Comparison of ENCODE assay signal across 8 cellular contexts in genomic region chr6:26217714-26218075, GRCh38.
A peak's percentile ranks its signal among the peaks of the same experiment; 100 is the strongest.
DNase-seq lines count a peak whose midpoint lies in the region; ATAC-seq, FAIRE-seq and TF ChIP-seq lines count a peak whose summit lies in the region.

No MANE protein-coding gene starts in this region.

- H3K4me1 Mint-ChIP-seq in astrocyte (ENCODE audit: low read depth, unreplicated experiment) (no peaks in the 10 kb centered on the region), immature natural killer cell (peaks cover 4 to 11% of the 10 kb centered on the region in 2 donors)
- peaks cover 0 to 3% of the 10 kb centered on the region in 2 donors for H3K4me1 Mint-ChIP-seq in effector memory CD8-positive, alpha-beta T cell (ENCODE audit: low read depth in 2 of 2)

- no peak for TF ChIP-seq POLR2A in HepG2 (IDR thresholded peaks at IDR 0.05; ENCODE audit: insufficient read depth in 1 of 2, low read depth in 2 of 2, low read length in 2 of 2)

- H3K4me1 ChIP-seq in astrocyte (ENCODE audit: insufficient read depth, low read length) (peaks cover 12% of the 10 kb centered on the region), HepG2 (ENCODE audit: insufficient read depth, low read length) (peaks cover 34% of the 10 kb centered on the region)

- no TSS peak for BruUV-seq in HepG2 (replicated peaks; lab: Mats Ljungman, UMichigan)

- intact Hi-C loops in HepG2 (cut with micrococcal nuclease; ENCODE audit: unreplicated experiment) = loop anchor here (1.0 to 5.0 kb wide), 5 partner anchors 21 to 160 kb away; a partner anchor contains a TSS

- no peak for TF ChIP-seq EP300 in HepG2 (IDR thresholded peaks at IDR 0.05; ENCODE audit: low read depth in 2 of 2, low read length in 2 of 2)
- TF ChIP-seq EP300 in HepG2 (CRISPR knock-in tag; IDR thresholded peaks at IDR 0.05; ENCODE audit: borderline replicate concordance) = no peak

- no peak for DNase-seq in AG04449 (ENCODE audit: low read depth, low spot score)
- peak; percentile 69 for DNase-seq in HT1080 (ENCODE audit: low read depth)
- no peak for DNase-seq in astrocyte (ENCODE audit: low read depth)
- DNase-seq in HepG2 (ENCODE audit: low spot score) = no peak
- no peak for DNase-seq in immature natural killer cell
- no peak for DNase-seq in effector memory CD8-positive, alpha-beta T cell
- DNase-seq in activated T-cell treated with anti-CD3 and anti-CD28 coated beads, Interleukin-2, amount 50 U/mL, for 1 hour = no peak

- ATAC-seq in HepG2 (peak; percentile 3), GM19452 (IDR thresholded peaks at IDR 0.05; ENCODE audit: unreplicated experiment) (no peak)
- no peak for ATAC-seq in effector memory CD8-positive, alpha-beta T cell (replicated peaks)

- H2AFZ ChIP-seq in astrocyte (ENCODE audit: low read depth, low read length) (no peak overlapping the region), HepG2 (ENCODE audit: low read length) (no peak overlapping the region)

- H3K36me3 Mint-ChIP-seq in astrocyte (ENCODE audit: low read depth, unreplicated experiment) (no peaks in the 10 kb centered on the region), immature natural killer cell (no peaks in the 10 kb centered on the region)
- peaks cover 2% of the 10 kb centered on the region for H3K36me3 Mint-ChIP-seq in effector memory CD8-positive, alpha-beta T cell (ENCODE audit: insufficient read depth)

- H3K27ac ChIP-seq in astrocyte (ENCODE audit: low read depth, low read length) (peak overlapping the region; percentile 91), HepG2 (ENCODE audit: extremely low read length, insufficient read depth, low read length) (peak overlapping the region; percentile 89)

- POLR2A ChIA-PET in AG04449 (lab: Yijun Ruan, JAX) (interaction anchor here (0.6 to 4.2 kb wide), 9 partner anchors 7 to 93 kb away, joined by 3 to 139 read pairs (median 43); a partner anchor contains a TSS), HepG2 (lab: Yijun Ruan, JAX) (interaction anchor here (1.0 to 6.1 kb wide), 19 partner anchors 11 to 1676 kb away, joined by 4 to 336 read pairs (median 28); a partner anchor contains a TSS)

- H3K9me3 Mint-ChIP-seq in astrocyte (ENCODE audit: unreplicated experiment) (no peaks in the 10 kb centered on the region), immature natural killer cell (no peaks in the 10 kb centered on the region)
- no peaks in the 10 kb centered on the region for H3K9me3 Mint-ChIP-seq in effector memory CD8-positive, alpha-beta T cell

- CTCF ChIA-PET in AG04449 (lab: Yijun Ruan, JAX) = interaction anchor here (1.0 to 1.7 kb wide), 4 partner anchors 12 to 153 kb away, joined by 3 to 7 read pairs (median 4); a partner anchor contains a TSS
- CTCF ChIA-PET in HepG2 (lab: Yijun Ruan, JAX; ENCODE audit: low intra/inter-chr PET ratio, low total read pairs) = interaction anchor here (1.6 kb wide), 1 partner anchor 43 kb away, joined by 6 read pairs; no protein-coding TSS in a partner anchor

- in situ Hi-C loops in HepG2 (cut with HindIII; ENCODE audit: extremely low pct_ligation_motif_present, low pct_unique_long_range_greater_than_20kb) = no loop called here

- FAIRE-seq in astrocyte (lab: Jason Lieb, UNC) (no peak), HepG2 (lab: Jason Lieb, UNC) (no peak)

- H3K9ac ChIP-seq in astrocyte (ENCODE audit: low read length) = peak overlapping the region; percentile 88
- peak overlapping the region; percentile 70 for H3K9ac ChIP-seq in HepG2 (ENCODE audit: insufficient read depth, low read depth, low read length)

- H3K36me3 ChIP-seq in astrocyte (ENCODE audit: insufficient read depth, low read length) = no peaks in the 10 kb centered on the region
- no peaks in the 10 kb centered on the region for H3K36me3 ChIP-seq in HepG2 (replicated peaks in 1 of 2; ENCODE audit: control insufficient read depth in 1 of 2, insufficient read depth in 2 of 2, low read length in 2 of 2)

- peak overlapping the region; percentile 84 for H3K4me2 ChIP-seq in astrocyte (ENCODE audit: low read length)
- H3K4me2 ChIP-seq in HepG2 (ENCODE audit: low read depth, low read length) = peak overlapping the region; percentile 75

- no peak for TF ChIP-seq RAD21 in HepG2 (CRISPR knock-in tag; IDR thresholded peaks at IDR 0.05)

- TF ChIP-seq CTCF in AG04449 (IDR thresholded peaks at IDR 0.05; ENCODE audit: insufficient read depth, low read length, missing control alignments) = no peak
- no peak for TF ChIP-seq CTCF in astrocyte (IDR thresholded peaks at IDR 0.05; ENCODE audit: insufficient read depth, low read depth, low read length)
- no peak for TF ChIP-seq CTCF in HepG2 (CRISPR knock-in tag; IDR thresholded peaks at IDR 0.05)

- peak overlapping the region; percentile 67 for H3K4me3 ChIP-seq in AG04449 (ENCODE audit: low read depth, low read length)
- peak overlapping the region; percentile 72 for H3K4me3 ChIP-seq in astrocyte (ENCODE audit: insufficient read depth, low read depth, low read length)
- peak overlapping the region; percentile 60 to 72 (median 62) for H3K4me3 ChIP-seq in HepG2 (replicated peaks in 1 of 3; ENCODE audit: insufficient read depth in 1 of 3, low read depth in 2 of 3, low read length in 3 of 3)

- no peaks in the 10 kb centered on the region for H3K27me3 Mint-ChIP-seq in astrocyte (ENCODE audit: low read depth, unreplicated experiment)
- H3K27me3 Mint-ChIP-seq in immature natural killer cell (ENCODE audit: low read depth in 3 of 3) = peaks cover 0 to 4% (median 0%) of the 10 kb centered on the region in 3 donors
- no peaks in the 10 kb centered on the region for H3K27me3 Mint-ChIP-seq in effector memory CD8-positive, alpha-beta T cell

- H4K20me1 ChIP-seq in astrocyte (ENCODE audit: insufficient read depth, low read length) = peaks cover 7% of the 10 kb centered on the region
- no peaks in the 10 kb centered on the region for H4K20me1 ChIP-seq in HepG2 (ENCODE audit: insufficient read depth, low read length)

- WGBS in HepG2 (ENCODE audit: low lambda C conversion rate) = under 1% methylated on average over 10 of the region's 10 CpGs

- H3K79me2 ChIP-seq in astrocyte (ENCODE audit: insufficient read depth, low read length) = no peaks in the 10 kb centered on the region
- H3K79me2 ChIP-seq in HepG2 (ENCODE audit: insufficient read depth, low read length) = no peaks in the 10 kb centered on the region

- H3K9me3 ChIP-seq in astrocyte (ENCODE audit: insufficient read depth, low read depth, low read length) (no peaks in the 10 kb centered on the region), HepG2 (ENCODE audit: low read length) (no peaks in the 10 kb centered on the region)

- H3K27ac Mint-ChIP-seq in astrocyte (ENCODE audit: unreplicated experiment) (no peak overlapping the region), immature natural killer cell (no peak overlapping the region)
- H3K27ac Mint-ChIP-seq in effector memory CD8-positive, alpha-beta T cell = no peak overlapping the region

- H3K27me3 ChIP-seq in astrocyte (ENCODE audit: insufficient read depth, low read length) (no peaks in the 10 kb centered on the region), HepG2 (ENCODE audit: control insufficient read depth in 1 of 2, insufficient read depth in 2 of 2, low read length in 2 of 2) (no peaks in the 10 kb centered on the region; a peak in 1 of 5 replicates)

- H3K4me3 Mint-ChIP-seq in astrocyte (ENCODE audit: unreplicated experiment) (no peak overlapping the region), immature natural killer cell (no peak overlapping the region)
- no peak overlapping the region for H3K4me3 Mint-ChIP-seq in effector memory CD8-positive, alpha-beta T cell

TF ChIP-seq in HepG2, 621 proteins besides CTCF, POLR2A, EP300 and RAD21 (continues in another document):
- peak; percentile 44; the same call in 1 of the 2 replicates for TF ChIP-seq TFDP2 (CRISPR knock-in tag; IDR thresholded peaks at IDR 0.05)
- no peak for TF ChIP-seq ZNF484 (CRISPR knock-in tag; IDR thresholded peaks at IDR 0.05; ENCODE audit: borderline replicate concordance, low read depth)
- no peak for TF ChIP-seq ZNF792 (CRISPR knock-in tag; IDR thresholded peaks at IDR 0.05)
- TF ChIP-seq FOSL2 (CRISPR knock-in tag; IDR thresholded peaks at IDR 0.05) = no peak
- TF ChIP-seq TFDP1 (CRISPR knock-in tag; IDR thresholded peaks at IDR 0.05; ENCODE audit: borderline replicate concordance) = peak; percentile 80; the same call in 1 of the 2 replicates
- TF ChIP-seq LRRFIP1 (CRISPR knock-in tag; conservative IDR thresholded peaks at IDR 0.05) = no peak
- TF ChIP-seq NFYC (CRISPR knock-in tag; IDR thresholded peaks at IDR 0.05) = peak; percentile 64
